21 cellular contexts compared by ENCODE assay signal in genomic region chr17:77879896-77880280, GRCh38.
"Had no signal": no experiment of that assay in that cellular context is flagged by ENCODE, and none has a peak within 500 bp of the region (broad histone marks: within the 10 kb centered on the region; RNA-seq: fewer than 3 reads in every experiment).

No MANE protein-coding gene starts in this region.

- H3K36me3 ChIP-seq: adrenal gland, breast epithelium, gastrocnemius medialis, left lung, ovary had no signal

- H3K4me3 ChIP-seq: adrenal gland, breast epithelium, gastrocnemius medialis, left lung, ovary, psoas muscle, testis had no signal

- ATAC-seq: activated CD8-positive, alpha-beta T cell treated with anti-CD3 and anti-CD28 coated beads for 36 hours; activated T-helper 17 cell treated with anti-CD3 and anti-CD28 coated beads, Interleukin-2, amount 50 U/mL, for 72 hours; esophagus mucosa; gastrocnemius medialis; left lung; psoas muscle; sciatic nerve; stimulated activated effector memory CD8-positive, alpha-beta T cell treated with anti-CD3 and anti-CD28 coated beads, Interleukin-12 subunit alpha, Interleukin-12 subunit beta, amount 100 ng/mL, for 72 hours had no signal

- H3K36me3 Mint-ChIP-seq: type B pancreatic cell had no signal

- H3K27ac Mint-ChIP-seq: activated B cell treated with CpG ODN at 0.5 μM for 24 hours; activated CD8-positive, alpha-beta T cell treated with anti-CD3 and anti-CD28 coated beads for 36 hours; activated naive CD4-positive, alpha-beta T cell treated with anti-CD3 and anti-CD28 coated beads for 36 hours; stimulated activated effector memory CD8-positive, alpha-beta T cell treated with anti-CD3 and anti-CD28 coated beads, Interleukin-12 subunit alpha, Interleukin-12 subunit beta, amount 100 ng/mL, for 72 hours; type B pancreatic cell had no signal

- DNase-seq: activated CD4-positive, alpha-beta T cell treated with anti-CD3 and anti-CD28 coated beads for 4 hours; activated CD8-positive, alpha-beta T cell treated with anti-CD3 and anti-CD28 coated beads for 36 hours; activated naive CD4-positive, alpha-beta T cell treated with anti-CD3 and anti-CD28 coated beads for 36 hours; activated T-cell treated with anti-CD3 and anti-CD28 coated beads, Interleukin-2, amount 50 U/mL, for 1 hour; cerebellar nuclear complex; cortex of kidney; gastrocnemius medialis; head of caudate nucleus; ovary; stimulated activated CD4-positive, alpha-beta T cell treated with anti-CD3 and anti-CD28 coated beads, Interleukin-4, amount 100 ng/mL, for 24 hours; testis had no signal

- H3K4me3 Mint-ChIP-seq: activated B cell treated with CpG ODN at 0.5 μM for 24 hours; activated CD8-positive, alpha-beta T cell treated with anti-CD3 and anti-CD28 coated beads for 36 hours; activated naive CD4-positive, alpha-beta T cell treated with anti-CD3 and anti-CD28 coated beads for 36 hours; stimulated activated effector memory CD8-positive, alpha-beta T cell treated with anti-CD3 and anti-CD28 coated beads, Interleukin-12 subunit alpha, Interleukin-12 subunit beta, amount 100 ng/mL, for 72 hours; type B pancreatic cell had no signal

- H3K27ac ChIP-seq: gastrocnemius medialis, left lung, ovary, psoas muscle, testis had no signal

- H3K9me3 ChIP-seq: adrenal gland, gastrocnemius medialis, psoas muscle, testis had no signal

- H3K27me3 ChIP-seq: breast epithelium, gastrocnemius medialis, ovary, testis had no signal

- H3K27me3 Mint-ChIP-seq: activated CD8-positive, alpha-beta T cell treated with anti-CD3 and anti-CD28 coated beads for 36 hours; activated T-helper 17 cell treated with anti-CD3 and anti-CD28 coated beads, Interleukin-2, amount 50 U/mL, for 72 hours had no signal
